Comparison of ENCODE assay signal across 9 cellular contexts in genomic region chr4:144142690-144143326, GRCh38. TPM values are rescaled to one million over a fixed set of nuclear protein-coding genes. Genes with fewer than 3 reads are reported as not detected.
DNase-seq lines count a peak whose midpoint lies in the region; ATAC-seq and TF ChIP-seq lines count a peak whose summit lies in the region.
"Not testable (repeated sequence)": the region's sequence is repeated elsewhere in the genome, so short reads cannot be mapped to it uniquely, and the experiment has no call there.
"Had no signal": no experiment of that assay in that cellular context is flagged by ENCODE, and none has a peak within 500 bp of the region (broad histone marks: within the 10 kb centered on the region; RNA-seq: fewer than 3 reads in every experiment).

No MANE protein-coding gene starts in this region.

- not testable (repeated sequence) for H3K36me3 Mint-ChIP-seq in activated naive CD8-positive, alpha-beta T cell treated with anti-CD3 and anti-CD28 coated beads, Interleukin-2, amount 10 ng/mL, durations not matched to agents 7 days and 5 days; osteocyte (ENCODE audit: unreplicated experiment)

- CTCF ChIA-PET in AG04449 (lab: Yijun Ruan, JAX), result interaction anchor here (0.8 kb wide), 1 partner anchor 28 kb away, joined by 3 read pairs; no protein-coding TSS in a partner anchor

- in situ Hi-C loops in GM13977 (cut with MboI; ENCODE audit: low pct_unique_long_range_greater_than_20kb, low sequenced_read_pairs, unreplicated experiment), result not testable (repeated sequence)

- H3K27ac ChIP-seq in HL-60 (replicated peaks); cardiac muscle cell: not testable (repeated sequence)

- H3K9ac ChIP-seq in NT2/D1 (ENCODE audit: insufficient read length, low read depth), result not testable (repeated sequence)

- not testable (repeated sequence) for H3K36me3 ChIP-seq in H7 (replicated peaks; ENCODE audit: control insufficient read depth, insufficient read depth, low read length); NT2/D1 (ENCODE audit: insufficient read depth, insufficient read length, low read length); cardiac muscle cell

- DNase-seq in AG04449 (ENCODE audit: low read depth, low spot score); GM13977 (ENCODE audit: low spot score); activated naive CD8-positive, alpha-beta T cell treated with anti-CD3 and anti-CD28 coated beads, Interleukin-2, amount 10 ng/mL, durations not matched to agents 7 days and 5 days; osteocyte (ENCODE audit: extremely low spot score, unreplicated experiment): not testable (repeated sequence)
- peak; percentile 4 for DNase-seq in H7
- peak in 1 of 2 experiments; percentile 11 for DNase-seq in HL-60 (ENCODE audit: low read depth in 1 of 2, low spot score in 1 of 2)
- DNase-seq in NT2/D1 (ENCODE audit: low read depth, low spot score), result peak; percentile 1
- peak; percentile 30 to 62 for DNase-seq in cardiac muscle cell (ENCODE audit: low read depth in 1 of 2, low spot score in 1 of 2)

- ATAC-seq in activated naive CD8-positive, alpha-beta T cell treated with anti-CD3 and anti-CD28 coated beads, Interleukin-2, amount 10 ng/mL, durations not matched to agents 7 days and 5 days (ENCODE audit: low read depth), result peak; percentile 63

- TF ChIP-seq CTCF in AG04449 (IDR thresholded peaks at IDR 0.05; ENCODE audit: insufficient read depth, low read length, missing control alignments) (peak; percentile 54), GM13977 (IDR thresholded peaks at IDR 0.05; ENCODE audit: extremely low read depth, insufficient read depth, missing control alignments) (peak; percentile 80), HL-60 (IDR thresholded peaks at IDR 0.05; ENCODE audit: insufficient read depth, low read length) (peak; percentile 25), cardiac muscle cell (IDR thresholded peaks at IDR 0.05; ENCODE audit: low read depth, low read length) (peak; percentile 67), osteocyte (IDR thresholded peaks at IDR 0.05) (peak; percentile 62)

- not testable (repeated sequence) for H3K4me1 ChIP-seq in NT2/D1 (ENCODE audit: insufficient read depth, insufficient read length); cardiac muscle cell (ENCODE audit: low read depth)

- H3K4me3 ChIP-seq in AG04449 (ENCODE audit: low read depth, low read length); H7 (ENCODE audit: insufficient read depth, low read depth, low read length); HL-60 (replicated peaks; ENCODE audit: insufficient read depth, low read length); NT2/D1 (ENCODE audit: insufficient read length, low read depth); cardiac muscle cell: not testable (repeated sequence)

- H3K9me3 Mint-ChIP-seq in activated naive CD8-positive, alpha-beta T cell treated with anti-CD3 and anti-CD28 coated beads, Interleukin-2, amount 10 ng/mL, durations not matched to agents 7 days and 5 days; osteocyte (ENCODE audit: unreplicated experiment): not testable (repeated sequence)

- not testable (repeated sequence) for H3K27ac Mint-ChIP-seq in activated naive CD8-positive, alpha-beta T cell treated with anti-CD3 and anti-CD28 coated beads, Interleukin-2, amount 10 ng/mL, durations not matched to agents 7 days and 5 days; osteocyte (ENCODE audit: unreplicated experiment)

- H3K9me3 ChIP-seq in NT2/D1 (ENCODE audit: insufficient read depth, low read length); cardiac muscle cell (ENCODE audit: low read depth): not testable (repeated sequence)

- H3K4me1 Mint-ChIP-seq in activated naive CD8-positive, alpha-beta T cell treated with anti-CD3 and anti-CD28 coated beads, Interleukin-2, amount 10 ng/mL, durations not matched to agents 7 days and 5 days; osteocyte (ENCODE audit: unreplicated experiment): not testable (repeated sequence)

- H3K27me3 Mint-ChIP-seq in activated naive CD8-positive, alpha-beta T cell treated with anti-CD3 and anti-CD28 coated beads, Interleukin-2, amount 10 ng/mL, durations not matched to agents 7 days and 5 days, result not testable (repeated sequence)
- H3K27me3 Mint-ChIP-seq in osteocyte (ENCODE audit: unreplicated experiment), result peaks cover 28% of the 10 kb centered on the region

- POLR2A ChIA-PET in AG04449 (lab: Yijun Ruan, JAX); activated naive CD8-positive, alpha-beta T cell treated with anti-CD3 and anti-CD28 coated beads, Interleukin-2, amount 10 ng/mL, durations not matched to agents 7 days and 5 days (lab: Charles Lee): not testable (repeated sequence)

- H3K4me3 Mint-ChIP-seq in activated naive CD8-positive, alpha-beta T cell treated with anti-CD3 and anti-CD28 coated beads, Interleukin-2, amount 10 ng/mL, durations not matched to agents 7 days and 5 days; osteocyte (ENCODE audit: unreplicated experiment): not testable (repeated sequence)

- not testable (repeated sequence) for H3K27me3 ChIP-seq in H7 (ENCODE audit: control insufficient read depth, insufficient read depth, low read length); HL-60 (ENCODE audit: insufficient read depth, poor library complexity, severe bottlenecking); NT2/D1 (ENCODE audit: insufficient read depth, insufficient read length); cardiac muscle cell

RNA-seq across cellular contexts. Expression of gene GYPA, which starts 2.3 kb away (rescaled TPM):
- total RNA-seq in H7 (2014; rRNA removed; shearing (Covaris generic)), result not detected in 2 replicates
- not detected for total RNA-seq in activated naive CD8-positive, alpha-beta T cell treated with anti-CD3 and anti-CD28 coated beads, Interleukin-2, amount 10 ng/mL, durations not matched to agents 7 days and 5 days
- not detected in 2 replicates for total RNA-seq in cardiac muscle cell
- polyA plus RNA-seq in cardiac muscle cell, result 0.81 TPM in 1 of 2 replicates, not detected in the other
- total RNA-seq in osteocyte, result not detected in 2 replicates
- total RNA-seq: pulmonary artery endothelial cell had no signal

Comparison
In these comparisons a context has a peak if more than half of its experiments do, and no peak if none do; other contexts are left out.
1. CTCF ChIP-seq: peak in every context shown above with its lines; median percentile 80 in GM13977; 67 in cardiac muscle cell; 62 in osteocyte; 54 in AG04449; 25 in HL-60.